Comparison of ENCODE assay signal across 12 cellular contexts in genomic region chr13:46565808-46566750, GRCh38. TPM values are rescaled to one million over a fixed set of nuclear protein-coding genes. Genes with fewer than 3 reads are reported as not detected.
DNase-seq lines count a peak whose midpoint lies in the region; ATAC-seq lines count a peak whose summit lies in the region.
"Had no signal": no experiment of that assay in that cellular context is flagged by ENCODE, and none has a peak within 500 bp of the region (broad histone marks: within the 10 kb centered on the region; RNA-seq: fewer than 3 reads in every experiment).

No MANE protein-coding gene starts in this region.

- DNase-seq in medulla oblongata (ENCODE audit: extremely low spot score), result peak; percentile 65
- no peak for DNase-seq in GOT3 (lab: John Stamatoyannopoulos, UW)
- no peak for DNase-seq in NCI-H345 treated with DMSO at 0.1 percent for 48 hours (lab: John Stamatoyannopoulos, UW; ENCODE audit: unreplicated experiment)
- DNase-seq in H7, result no peak
- DNase-seq: Caco-2, left ventricle myocardium inferior, NCI-H1417 treated with DMSO at 0.1 percent for 48 hours, PC-3 had no signal

- no peaks in the 10 kb centered on the region for H3K27me3 ChIP-seq in H7 (ENCODE audit: control insufficient read depth, insufficient read depth, low read length)

- no peaks in the 10 kb centered on the region for H3K36me3 ChIP-seq in H7 (replicated peaks; ENCODE audit: control insufficient read depth, insufficient read depth, low read length)
- H3K36me3 ChIP-seq: left ventricle myocardium inferior had no signal

- peak; percentile 86 for ATAC-seq in GM18511 (IDR thresholded peaks at IDR 0.05; ENCODE audit: unreplicated experiment)
- peak; percentile 54 for ATAC-seq in GM21423 (IDR thresholded peaks at IDR 0.05; ENCODE audit: unreplicated experiment)
- peak; percentile 47 for ATAC-seq in HG03196 (IDR thresholded peaks at IDR 0.05; ENCODE audit: unreplicated experiment)
- no peak for ATAC-seq in HG02571 (IDR thresholded peaks at IDR 0.05; ENCODE audit: unreplicated experiment)
- ATAC-seq: PC-3 had no signal

- H3K4me3 ChIP-seq in H7 (ENCODE audit: insufficient read depth, low read depth, low read length), result no peak overlapping the region
- H3K4me3 ChIP-seq: left ventricle myocardium inferior had no signal

RNA-seq across cellular contexts. Expression of gene LRCH1, which starts 13.1 kb away (rescaled TPM):
- total RNA-seq in H7 (2014; rRNA removed; shearing (Covaris generic)), result 3.2 and 6.2 TPM in 2 replicates
